Comparison of ENCODE assay signal across 21 cellular contexts in genomic region chr2:78201064-78201575, GRCh38.
"Had no signal": no experiment of that assay in that cellular context is flagged by ENCODE, and none has a peak within 500 bp of the region (broad histone marks: within the 10 kb centered on the region; RNA-seq: fewer than 3 reads in every experiment).

No MANE protein-coding gene starts in this region.

- H3K27me3 Mint-ChIP-seq: naive thymus-derived CD8-positive, alpha-beta T cell; type B pancreatic cell had no signal

- H3K27ac ChIP-seq: coronary artery, gastroesophageal sphincter, left ventricle myocardium inferior, lower lobe of right lung, right atrium auricular region, sigmoid colon, skin epidermis, suprapubic skin, thyroid gland had no signal

- H3K9me3 Mint-ChIP-seq: type B pancreatic cell had no signal

- H3K9me3 ChIP-seq: gastroesophageal sphincter, left ventricle myocardium inferior, lower lobe of right lung, mucosa of descending colon, right atrium auricular region, sigmoid colon, thyroid gland had no signal

- H3K36me3 ChIP-seq: gastroesophageal sphincter, left ventricle myocardium inferior, lower lobe of right lung, right atrium auricular region, sigmoid colon, suprapubic skin, thyroid gland had no signal

- ATAC-seq: gastroesophageal sphincter; left cardiac atrium; lower lobe of right lung; mucosa of descending colon; naive thymus-derived CD8-positive, alpha-beta T cell had no signal

- DNase-seq: effector CD8-positive, alpha-beta T cell; immature natural killer cell; kidney; left cardiac atrium; left ventricle myocardium inferior; lower lobe of right lung; mesenchymal stem cell; mucosa of descending colon; naive thymus-derived CD8-positive, alpha-beta T cell; sigmoid colon; stimulated activated CD4-positive, alpha-beta T cell treated with anti-CD3 and anti-CD28 coated beads, Interleukin-12 subunit alpha, Interleukin-12 subunit beta, amount 100 ng/mL, for 4 hours; stimulated activated CD4-positive, alpha-beta T cell treated with anti-CD3 and anti-CD28 coated beads, Interleukin-2, amount 100 ng/mL, for 48 hours; stimulated activated naive CD4-positive, alpha-beta T cell treated with Interleukin-2 at 50 U/mL for 16 hours; thyroid gland had no signal

- H3K4me1 ChIP-seq: gastroesophageal sphincter, left ventricle myocardium inferior, lower lobe of right lung, right atrium auricular region, sigmoid colon, suprapubic skin, thyroid gland had no signal

- H3K4me3 Mint-ChIP-seq: immature natural killer cell; naive thymus-derived CD8-positive, alpha-beta T cell; type B pancreatic cell had no signal

- H3K36me3 Mint-ChIP-seq: immature natural killer cell; naive thymus-derived CD8-positive, alpha-beta T cell; type B pancreatic cell had no signal

- H3K27me3 ChIP-seq: gastroesophageal sphincter, right atrium auricular region, sigmoid colon, suprapubic skin, thyroid gland had no signal

- FAIRE-seq: urothelium cell line had no signal

- H3K4me3 ChIP-seq: coronary artery, gastroesophageal sphincter, left ventricle myocardium inferior, lower lobe of right lung, mucosa of descending colon, right atrium auricular region, sigmoid colon, skin epidermis, suprapubic skin, thyroid gland had no signal

- H3K4me1 Mint-ChIP-seq: immature natural killer cell; naive thymus-derived CD8-positive, alpha-beta T cell had no signal
